ENCODE assay signal across 8 cellular contexts in genomic region chr4:106329027-106329618, GRCh38. TPM values are rescaled to one million over a fixed set of nuclear protein-coding genes. Genes with fewer than 3 reads are reported as not detected.
DNase-seq lines count a peak whose midpoint lies in the region; ATAC-seq, FAIRE-seq and TF ChIP-seq lines count a peak whose summit lies in the region.

No MANE protein-coding gene starts in this region.

- H2AFZ ChIP-seq in H9 (ENCODE audit: low read length): no peak overlapping the region
- no peak overlapping the region for H2AFZ ChIP-seq in Loucy (ENCODE audit: low read length)

- H3K36me3 Mint-ChIP-seq in H9 (ENCODE audit: insufficient read depth in 1 of 3, low read depth in 3 of 3): peaks cover 8 to 42% (median 42%) of the 10 kb centered on the region in 3 experiments; a peak in 6 of 7 replicates
- H3K36me3 Mint-ChIP-seq in activated CD8-positive, alpha-beta T cell treated with anti-CD3 and anti-CD28 coated beads, Interleukin-2, amount 10 ng/mL, durations not matched to agents 7 days and 5 days (ENCODE audit: low read depth): peaks cover 52% of the 10 kb centered on the region

- no peak for ATAC-seq in Right ventricle myocardium inferior
- ATAC-seq in activated CD8-positive, alpha-beta T cell treated with anti-CD3 and anti-CD28 coated beads, Interleukin-2, amount 10 ng/mL, durations not matched to agents 7 days and 5 days: peak; percentile 86

- no peak overlapping the region for H4K8ac ChIP-seq in H9 (replicated peaks; ENCODE audit: insufficient read length, low read depth, low read length)

- H3K4ac ChIP-seq in H9 (ENCODE audit: low read depth, low read length): no peak overlapping the region

- no peak overlapping the region for H4K5ac ChIP-seq in H9 (ENCODE audit: insufficient read length, low read depth, low read length)

- TF ChIP-seq CTCF in cardiac muscle cell (IDR thresholded peaks at IDR 0.05; ENCODE audit: low read depth, low read length): peak; percentile 77
- TF ChIP-seq CTCF in H9 (conservative IDR thresholded peaks at IDR 0.05): peak; percentile 76
- TF ChIP-seq CTCF in Loucy (conservative IDR thresholded peaks at IDR 0.05; ENCODE audit: low read length): peak; percentile 80

- no peak overlapping the region for H3K23ac ChIP-seq in H9 (ENCODE audit: insufficient read length, low read depth, low read length)

- H3K79me2 ChIP-seq in H9 (ENCODE audit: insufficient read depth, low read length): no peaks in the 10 kb centered on the region
- H3K79me2 ChIP-seq in Loucy (ENCODE audit: insufficient read depth, low read length): no peaks in the 10 kb centered on the region

- no peaks in the 10 kb centered on the region for H3K79me1 ChIP-seq in H9 (ENCODE audit: insufficient read depth, low read depth, low read length, poor library complexity, severe bottlenecking)

- H2BK15ac ChIP-seq in H9 (ENCODE audit: low read depth, low read length): no peak overlapping the region

- FAIRE-seq in urothelium cell line (lab: Jason Lieb, UNC): no peak

- H3K23me2 ChIP-seq in H9 (ENCODE audit: insufficient read length, low read depth, low read length, poor library complexity, severe bottlenecking): no peaks in the 10 kb centered on the region

- peak; percentile 46 to 61 for DNase-seq in cardiac muscle cell (ENCODE audit: low read depth in 1 of 2, low spot score in 1 of 2)
- DNase-seq in Right ventricle myocardium inferior (ENCODE audit: missing footprints): no peak
- no peak for DNase-seq in H9
- no peak for DNase-seq in activated CD8-positive, alpha-beta T cell treated with anti-CD3 and anti-CD28 coated beads, Interleukin-2, amount 10 ng/mL, durations not matched to agents 7 days and 5 days
- DNase-seq in inferior parietal cortex (ENCODE audit: extremely low spot score): peak; percentile 19
- peak; percentile 30 for DNase-seq in urothelium cell line (ENCODE audit: low spot score)
- no peak for DNase-seq in NCI-H1417 treated with DMSO at 0.1 percent for 48 hours (lab: John Stamatoyannopoulos, UW)

- H2AK5ac ChIP-seq in H9 (ENCODE audit: insufficient read length, low read length): no peak overlapping the region

- intact Hi-C loops in Right ventricle myocardium inferior (cut with DNase I): no loop called here

- H3K4me2 ChIP-seq in H9 (ENCODE audit: insufficient read depth, insufficient read length, low read length) (no peak overlapping the region), Loucy (ENCODE audit: low read depth, low read length, poor library complexity, severe bottlenecking) (no peak overlapping the region)

- peaks cover 4 to 5% of the 10 kb centered on the region in 2 experiments; a peak in 2 of 4 replicates for H3K4me1 Mint-ChIP-seq in H9
- no peaks in the 10 kb centered on the region for H3K4me1 Mint-ChIP-seq in activated CD8-positive, alpha-beta T cell treated with anti-CD3 and anti-CD28 coated beads, Interleukin-2, amount 10 ng/mL, durations not matched to agents 7 days and 5 days (ENCODE audit: low read depth)

- H3K18ac ChIP-seq in H9 (ENCODE audit: insufficient read length, low read depth, low read length): no peak overlapping the region

- H3K9ac ChIP-seq in H9 (ENCODE audit: extremely low read depth, insufficient read length, low read length): no peak overlapping the region
- no peak overlapping the region for H3K9ac ChIP-seq in Loucy (ENCODE audit: low read depth, low read length, poor library complexity, severe bottlenecking)

- H3K9me2 ChIP-seq in Loucy (replicated peaks; ENCODE audit: low read depth, low read length): no peaks in the 10 kb centered on the region

- no peak overlapping the region for H2BK5ac ChIP-seq in H9 (ENCODE audit: insufficient read length, low read length)

- H3K9me3 Mint-ChIP-seq in H9: no peaks in the 10 kb centered on the region
- no peaks in the 10 kb centered on the region for H3K9me3 Mint-ChIP-seq in activated CD8-positive, alpha-beta T cell treated with anti-CD3 and anti-CD28 coated beads, Interleukin-2, amount 10 ng/mL, durations not matched to agents 7 days and 5 days (ENCODE audit: insufficient read depth)

- no CpG with 5 or more reads among the region's 1 CpG for WGBS in H9 (ENCODE audit: extremely low coverage, insufficient read length, low lambda C conversion rate)

- no peak overlapping the region for H3T11ph ChIP-seq in H9 (ENCODE audit: low read length)

- H4K20me1 ChIP-seq in H9 (ENCODE audit: control insufficient read depth, insufficient read depth, insufficient read length) (no peaks in the 10 kb centered on the region), Loucy (ENCODE audit: insufficient read depth, low read length, poor library complexity, severe bottlenecking) (no peaks in the 10 kb centered on the region)

- no peak overlapping the region for H3K14ac ChIP-seq in H9 (ENCODE audit: insufficient read depth, low read length)

- H3K4me1 ChIP-seq in cardiac muscle cell (ENCODE audit: low read depth): no peaks in the 10 kb centered on the region
- H3K4me1 ChIP-seq in H9 (ENCODE audit: insufficient read depth, low read length): no peaks in the 10 kb centered on the region
- H3K4me1 ChIP-seq in Loucy (ENCODE audit: insufficient read depth, low read length, poor library complexity, severe bottlenecking): no peaks in the 10 kb centered on the region

- no peak overlapping the region for H2BK12ac ChIP-seq in H9 (ENCODE audit: insufficient read length, low read depth, low read length)

- H3K27me3 ChIP-seq in cardiac muscle cell: no peaks in the 10 kb centered on the region
- no peaks in the 10 kb centered on the region for H3K27me3 ChIP-seq in H9 (ENCODE audit: insufficient read depth, low read length)
- no peaks in the 10 kb centered on the region for H3K27me3 ChIP-seq in Loucy (ENCODE audit: insufficient read depth, low read length, poor library complexity, severe bottlenecking)

- no peak overlapping the region for H2BK20ac ChIP-seq in H9 (ENCODE audit: low read depth, low read length, poor library complexity, severe bottlenecking)

- no peak overlapping the region for H3K56ac ChIP-seq in H9 (ENCODE audit: insufficient read length, low read depth, low read length)

- no peak overlapping the region for H3K4me3 ChIP-seq in cardiac muscle cell
- no peak overlapping the region for H3K4me3 ChIP-seq in Loucy (ENCODE audit: low read length, poor library complexity, severe bottlenecking)

- no peak overlapping the region for H4K91ac ChIP-seq in H9 (ENCODE audit: insufficient read length, low read depth, low read length)

- POLR2A ChIA-PET in activated CD8-positive, alpha-beta T cell treated with anti-CD3 and anti-CD28 coated beads, Interleukin-2, amount 10 ng/mL, durations not matched to agents 7 days and 5 days (lab: Charles Lee): interaction anchor here (2.3 kb wide), 1 partner anchor 14 kb away, joined by 10 read pairs; the partner anchor contains the start of genes AIMP1 and TBCK

- no peak overlapping the region for H2BK120ac ChIP-seq in H9 (ENCODE audit: low read depth, low read length, poor library complexity, severe bottlenecking)

- H3K27ac ChIP-seq in cardiac muscle cell (no peak overlapping the region), H9 (ENCODE audit: insufficient read length, low read depth, low read length) (no peak overlapping the region)

- no peak overlapping the region for H3K4me3 Mint-ChIP-seq in H9
- no peak overlapping the region for H3K4me3 Mint-ChIP-seq in activated CD8-positive, alpha-beta T cell treated with anti-CD3 and anti-CD28 coated beads, Interleukin-2, amount 10 ng/mL, durations not matched to agents 7 days and 5 days

- no peak overlapping the region for H3K27ac Mint-ChIP-seq in H9
- H3K27ac Mint-ChIP-seq in activated CD8-positive, alpha-beta T cell treated with anti-CD3 and anti-CD28 coated beads, Interleukin-2, amount 10 ng/mL, durations not matched to agents 7 days and 5 days: no peak overlapping the region

- H3F3A ChIP-seq in Loucy (ENCODE audit: low read depth): no peaks in the 10 kb centered on the region

- H3K36me3 ChIP-seq in cardiac muscle cell (peaks cover 41% of the 10 kb centered on the region), Loucy (ENCODE audit: insufficient read depth, low read length) (peaks cover 53% of the 10 kb centered on the region)

- H3K9me3 ChIP-seq in cardiac muscle cell (ENCODE audit: low read depth) (no peaks in the 10 kb centered on the region), H9 (ENCODE audit: control insufficient read depth, low read depth, low read length) (no peaks in the 10 kb centered on the region), Loucy (ENCODE audit: insufficient read depth, low read depth, low read length) (no peaks in the 10 kb centered on the region)

- H3K27me3 Mint-ChIP-seq in H9 (ENCODE audit: low read depth): no peaks in the 10 kb centered on the region
- H3K27me3 Mint-ChIP-seq in activated CD8-positive, alpha-beta T cell treated with anti-CD3 and anti-CD28 coated beads, Interleukin-2, amount 10 ng/mL, durations not matched to agents 7 days and 5 days (ENCODE audit: low read depth): no peaks in the 10 kb centered on the region

- CTCF ChIA-PET in activated CD8-positive, alpha-beta T cell treated with anti-CD3 and anti-CD28 coated beads, Interleukin-2, amount 10 ng/mL, durations not matched to agents 7 days and 5 days (lab: Charles Lee): interaction anchor here (1.0 to 1.4 kb wide), 4 partner anchors 19 to 63 kb away, joined by 4 to 7 read pairs (median 4); no protein-coding TSS in a partner anchor

RNA-seq across cellular contexts. Expression of gene AIMP1, which starts 12.8 kb away (rescaled TPM):
- total RNA-seq in cardiac muscle cell (14.5 and 19.7 TPM in 2 replicates), Right ventricle myocardium inferior (34.9 TPM), H9 (2021) (36.8 and 37.1 TPM in 2 replicates)
- 49.1 and 70.5 TPM in 2 replicates for polyA plus RNA-seq in cardiac muscle cell
- 10 to 100 TPM; 47.1 to 58.0 TPM for total RNA-seq in activated CD8-positive, alpha-beta T cell treated with anti-CD3 and anti-CD28 coated beads, Interleukin-2, amount 10 ng/mL, durations not matched to agents 7 days and 5 days

RNA-seq across cellular contexts. Expression of gene TBCK, which starts 13.1 kb away (rescaled TPM):
- total RNA-seq in cardiac muscle cell (34.1 and 36.1 TPM in 2 replicates), Right ventricle myocardium inferior (19.8 TPM), H9 (2021) (22.1 and 23.4 TPM in 2 replicates)
- polyA plus RNA-seq in cardiac muscle cell: 32.6 and 36.9 TPM in 2 replicates
- 10 to 100 TPM; 33.7 to 36.8 TPM for total RNA-seq in activated CD8-positive, alpha-beta T cell treated with anti-CD3 and anti-CD28 coated beads, Interleukin-2, amount 10 ng/mL, durations not matched to agents 7 days and 5 days

RNA-seq across cellular contexts. Expression of gene GIMD1, which starts 39.5 kb away (rescaled TPM):
- not detected in 2 replicates for total RNA-seq in cardiac muscle cell
- polyA plus RNA-seq in cardiac muscle cell: not detected in 2 replicates
- not detected for total RNA-seq in Right ventricle myocardium inferior
- not detected in 2 replicates for total RNA-seq in H9 (2021)
- total RNA-seq in activated CD8-positive, alpha-beta T cell treated with anti-CD3 and anti-CD28 coated beads, Interleukin-2, amount 10 ng/mL, durations not matched to agents 7 days and 5 days: not detected

Comparison
In these comparisons a context has a peak if more than half of its experiments do, and no peak if none do; other contexts are left out.
1. DNase-seq: peak in cardiac muscle cell (2 of 2), inferior parietal cortex (single experiment) and urothelium cell line (single experiment); none in Right ventricle myocardium inferior (single experiment), H9 (single experiment), activated CD8-positive, alpha-beta T cell treated with anti-CD3 and anti-CD28 coated beads, Interleukin-2, amount 10 ng/mL, durations not matched to agents 7 days and 5 days (single experiment) and NCI-H1417 treated with DMSO at 0.1 percent for 48 hours (single experiment).
2. Peak in every context shown above with its lines, with median percentiles within 50 percentile points of each other: CTCF ChIP-seq.